Comparison of ENCODE assay signal across 8 cellular contexts in genomic region chr6:108559884-108560462, GRCh38. TPM values are rescaled to one million over a fixed set of nuclear protein-coding genes. Genes with fewer than 3 reads are reported as not detected.
DNase-seq lines count a peak whose midpoint lies in the region; ATAC-seq and TF ChIP-seq lines count a peak whose summit lies in the region.

No MANE protein-coding gene starts in this region.

- H4K20me1 ChIP-seq in GM23338 (replicated peaks; ENCODE audit: insufficient read depth), result peaks cover 11% of the 10 kb centered on the region

- no peak overlapping the region for H3K27ac Mint-ChIP-seq in GM23338
- peak overlapping the region; percentile 96 for H3K27ac Mint-ChIP-seq in natural killer cell treated with Interleukin-12 subunit alpha and Interleukin-12 subunit beta and Interleukin-15 and Interleukin-18, amount 100 ng/mL, for 72 hours

- H2AFZ ChIP-seq in GM23338, result peak overlapping the region; percentile 76

- peak overlapping the region; percentile 96 for H3K4me3 Mint-ChIP-seq in GM23338
- H3K4me3 Mint-ChIP-seq in activated T-cell treated with anti-CD3 and anti-CD28 coated beads, Interleukin-2, amount 50 U/mL, for 4 hours, result peak overlapping the region; percentile 85
- H3K4me3 Mint-ChIP-seq in natural killer cell treated with Interleukin-12 subunit alpha and Interleukin-12 subunit beta and Interleukin-15 and Interleukin-18, amount 100 ng/mL, for 72 hours, result peak overlapping the region; percentile 96

- H3F3A ChIP-seq in GM23338 (replicated peaks; ENCODE audit: low read depth), result 0 out of 2 replicates have a peak, but pooled peaks cover 3% of the 10 kb centered on the region

- DNase-seq in DMS79 treated with DMSO at 0.1 percent for 48 hours (lab: John Stamatoyannopoulos, UW) (peak; percentile 30), GM23338 (ENCODE audit: low spot score) (peak; percentile 90), NCI-H2171 (lab: John Stamatoyannopoulos, UW) (peak; percentile 70), fibroblast of peridontal ligament (ENCODE audit: extremely low read depth) (peak; percentile 67), RPMI8226 (no peak), KG1 (lab: John Stamatoyannopoulos, UW) (no peak)
- DNase-seq in activated T-cell treated with anti-CD3 and anti-CD28 coated beads, Interleukin-2, amount 50 U/mL, for 4 hours, result peak; percentile 21
- DNase-seq in natural killer cell treated with Interleukin-12 subunit alpha and Interleukin-12 subunit beta and Interleukin-15 and Interleukin-18, amount 100 ng/mL, for 72 hours (ENCODE audit: low spot score), result no peak

- peaks cover 30% of the 10 kb centered on the region for H3K79me2 ChIP-seq in GM23338 (replicated peaks; ENCODE audit: insufficient read depth)

- peak; percentile 1; the same call in 2 of the 3 replicates for ATAC-seq in GM23338
- peak in 1 of 2 donors; percentile 3 for ATAC-seq in activated T-cell treated with anti-CD3 and anti-CD28 coated beads, Interleukin-2, amount 50 U/mL, for 4 hours
- ATAC-seq in natural killer cell treated with Interleukin-12 subunit alpha and Interleukin-12 subunit beta and Interleukin-15 and Interleukin-18, amount 100 ng/mL, for 72 hours, result peak; percentile 0 to 1

- peaks cover 35% of the 10 kb centered on the region for H3K4me1 ChIP-seq in GM23338 (ENCODE audit: insufficient read depth)

- H3K36me3 Mint-ChIP-seq in GM23338 (ENCODE audit: low read depth), result peaks cover 5% of the 10 kb centered on the region; the same call in 2 of the 3 replicates
- peaks cover 7% of the 10 kb centered on the region for H3K36me3 Mint-ChIP-seq in activated T-cell treated with anti-CD3 and anti-CD28 coated beads, Interleukin-2, amount 50 U/mL, for 4 hours (ENCODE audit: insufficient read depth)
- H3K36me3 Mint-ChIP-seq in natural killer cell treated with Interleukin-12 subunit alpha and Interleukin-12 subunit beta and Interleukin-15 and Interleukin-18, amount 100 ng/mL, for 72 hours, result peaks cover 8% of the 10 kb centered on the region

- no peaks in the 10 kb centered on the region for H3K9me2 ChIP-seq in GM23338 (ENCODE audit: insufficient read depth)

- peak overlapping the region; percentile 85 for H3K4me2 ChIP-seq in GM23338

- H3K27me3 Mint-ChIP-seq in GM23338 (ENCODE audit: insufficient read depth, low read depth, poor library complexity), result peaks cover 30% of the 10 kb centered on the region
- H3K27me3 Mint-ChIP-seq in activated T-cell treated with anti-CD3 and anti-CD28 coated beads, Interleukin-2, amount 50 U/mL, for 4 hours (ENCODE audit: low read depth), result no peaks in the 10 kb centered on the region
- peaks cover 0 to 2% of the 10 kb centered on the region in 2 donors for H3K27me3 Mint-ChIP-seq in natural killer cell treated with Interleukin-12 subunit alpha and Interleukin-12 subunit beta and Interleukin-15 and Interleukin-18, amount 100 ng/mL, for 72 hours

- no peak for TF ChIP-seq CTCF in GM23338 (conservative IDR thresholded peaks at IDR 0.05; ENCODE audit: low read depth in 2 of 2)

- no peaks in the 10 kb centered on the region for H3K36me3 ChIP-seq in GM23338 (ENCODE audit: insufficient read depth)

- H3K4me3 ChIP-seq in GM23338, result peak overlapping the region; percentile 97

- peak overlapping the region; percentile 86 for H3K27ac ChIP-seq in GM23338 (ENCODE audit: low read depth)

- H3K4me1 Mint-ChIP-seq in GM23338, result peaks cover 27% of the 10 kb centered on the region
- peaks cover 35% of the 10 kb centered on the region for H3K4me1 Mint-ChIP-seq in activated T-cell treated with anti-CD3 and anti-CD28 coated beads, Interleukin-2, amount 50 U/mL, for 4 hours (ENCODE audit: low read depth)
- H3K4me1 Mint-ChIP-seq in natural killer cell treated with Interleukin-12 subunit alpha and Interleukin-12 subunit beta and Interleukin-15 and Interleukin-18, amount 100 ng/mL, for 72 hours (ENCODE audit: low read depth in 2 of 2), result peaks cover 32 to 43% of the 10 kb centered on the region in 2 donors

- peaks cover 49% of the 10 kb centered on the region for H3K27me3 ChIP-seq in GM23338 (ENCODE audit: insufficient read depth)

- H3K9me3 Mint-ChIP-seq in GM23338, result peaks cover 6% of the 10 kb centered on the region; the same call in 2 of the 3 replicates
- peaks cover 4% of the 10 kb centered on the region for H3K9me3 Mint-ChIP-seq in activated T-cell treated with anti-CD3 and anti-CD28 coated beads, Interleukin-2, amount 50 U/mL, for 4 hours
- no peaks in the 10 kb centered on the region for H3K9me3 Mint-ChIP-seq in natural killer cell treated with Interleukin-12 subunit alpha and Interleukin-12 subunit beta and Interleukin-15 and Interleukin-18, amount 100 ng/mL, for 72 hours

TF ChIP-seq in GM23338, 12 proteins besides CTCF, POLR2A, EP300 and RAD21 (continues in another document):
- TF ChIP-seq ZNF462 (CRISPR knock-in tag; IDR thresholded peaks at IDR 0.05), result no peak
- no peak for TF ChIP-seq ZNF331 (CRISPR knock-in tag; IDR thresholded peaks at IDR 0.05; ENCODE audit: low read depth)
- TF ChIP-seq ZNF114 (CRISPR knock-in tag; IDR thresholded peaks at IDR 0.05), result no peak
- TF ChIP-seq JUNB (IDR thresholded peaks at IDR 0.05; ENCODE audit: unreplicated experiment), result no peak
- TF ChIP-seq POLR2AphosphoS5 (IDR thresholded peaks at IDR 0.05; ENCODE audit: low read depth), result no peak
- TF ChIP-seq CREB1 (CRISPR knock-in tag; IDR thresholded peaks at IDR 0.05; ENCODE audit: low read depth), result peak; percentile 61

RNA-seq across cellular contexts. Expression of gene FOXO3, which starts 0.7 kb away (rescaled TPM):
- total RNA-seq in GM23338 (2014; rRNA removed; shearing (Covaris generic)), result 20.2 and 20.4 TPM in 2 replicates
- polyA plus RNA-seq in GM23338 (2016; fragmentation: Nextera tagmentation; extraction: Ambion mirVana), result 9.1 and 9.8 TPM in 2 replicates
- 10 to 100 TPM in 2 of 3 donors, 1 to 10 TPM in 1; 8.5 to 13.0 (median 10.8) TPM for total RNA-seq in activated T-cell treated with anti-CD3 and anti-CD28 coated beads, Interleukin-2, amount 50 U/mL, for 4 hours
- 10 to 100 TPM; 17.8 to 20.6 TPM for total RNA-seq in natural killer cell treated with Interleukin-12 subunit alpha and Interleukin-12 subunit beta and Interleukin-15 and Interleukin-18, amount 100 ng/mL, for 72 hours

Comparison
In these comparisons a context has a peak if more than half of its experiments do, and no peak if none do; other contexts are left out.
1. DNase-seq: peak in DMS79 treated with DMSO at 0.1 percent for 48 hours (single experiment), GM23338 (single experiment), NCI-H2171 (single experiment), activated T-cell treated with anti-CD3 and anti-CD28 coated beads, Interleukin-2, amount 50 U/mL, for 4 hours (single experiment) and fibroblast of peridontal ligament (single experiment); none in natural killer cell treated with Interleukin-12 subunit alpha and Interleukin-12 subunit beta and Interleukin-15 and Interleukin-18, amount 100 ng/mL, for 72 hours (single experiment), RPMI8226 (single experiment) and KG1 (single experiment).
2. Peak in every context shown above with its lines, with median percentiles within 50 percentile points of each other: H3K4me3 Mint-ChIP-seq.